8 cellular contexts compared by ENCODE assay signal in the genomic region with DNA sequence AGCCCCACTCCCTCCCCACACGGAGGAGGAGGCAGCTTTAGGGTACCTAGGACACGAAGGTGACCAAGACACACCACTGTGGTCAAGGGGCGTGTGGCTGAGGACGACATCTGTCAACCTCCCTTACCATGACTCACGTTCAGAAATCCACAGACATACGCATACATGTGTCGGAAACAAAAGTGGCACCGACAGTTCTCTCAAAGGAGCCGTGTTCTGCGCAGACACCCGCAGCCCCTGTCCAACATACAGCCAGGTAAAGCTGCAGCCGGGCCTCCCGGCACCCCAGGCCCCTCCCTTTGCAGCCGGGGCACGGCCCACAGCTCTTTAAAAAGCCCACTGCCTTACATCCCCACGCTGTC. TPM values are rescaled to one million over a fixed set of nuclear protein-coding genes. Genes with fewer than 3 reads are reported as not detected.
A peak's percentile ranks its signal among the peaks of the same experiment; 100 is the strongest.
DNase-seq lines count a peak whose midpoint lies in the region; ATAC-seq and TF ChIP-seq lines count a peak whose summit lies in the region.

No MANE protein-coding gene starts in this region.

- H3K36me3 Mint-ChIP-seq in activated CD8-positive, alpha-beta T cell treated with anti-CD3 and anti-CD28 coated beads, Interleukin-2, amount 10 ng/mL, durations not matched to agents 7 days and 5 days (ENCODE audit: low read depth) = no peaks in the 10 kb centered on the region

- H3K27ac ChIP-seq in left ventricle myocardium inferior (replicated peaks) = peak overlapping the region; percentile 51
- peak overlapping the region; percentile 63 to 85 for H3K27ac ChIP-seq in right atrium auricular region
- H3K27ac ChIP-seq in upper lobe of right lung = peak overlapping the region; percentile 14

- H3K4me1 ChIP-seq in left ventricle myocardium inferior (peaks cover 17% of the 10 kb centered on the region), right atrium auricular region (peaks cover 0 to 18% of the 10 kb centered on the region in 2 donors), upper lobe of right lung (peaks cover 12% of the 10 kb centered on the region)

- peaks cover 43% of the 10 kb centered on the region for H3K4me1 Mint-ChIP-seq in activated CD8-positive, alpha-beta T cell treated with anti-CD3 and anti-CD28 coated beads, Interleukin-2, amount 10 ng/mL, durations not matched to agents 7 days and 5 days (ENCODE audit: low read depth)

- H3K4me3 Mint-ChIP-seq in activated CD8-positive, alpha-beta T cell treated with anti-CD3 and anti-CD28 coated beads, Interleukin-2, amount 10 ng/mL, durations not matched to agents 7 days and 5 days = peak overlapping the region; percentile 86

- H3K9me3 ChIP-seq in left ventricle myocardium inferior (replicated peaks) (peaks cover 3% of the 10 kb centered on the region), right atrium auricular region (no peaks in the 10 kb centered on the region), upper lobe of right lung (no peaks in the 10 kb centered on the region)

- peaks cover 1% of the 10 kb centered on the region for H3K27me3 Mint-ChIP-seq in activated CD8-positive, alpha-beta T cell treated with anti-CD3 and anti-CD28 coated beads, Interleukin-2, amount 10 ng/mL, durations not matched to agents 7 days and 5 days (ENCODE audit: low read depth)

- POLR2A ChIA-PET in activated CD8-positive, alpha-beta T cell treated with anti-CD3 and anti-CD28 coated beads, Interleukin-2, amount 10 ng/mL, durations not matched to agents 7 days and 5 days (lab: Charles Lee) = interaction anchor here (0.9 to 3.7 kb wide), 4 partner anchors 14 to 62 kb away, joined by 3 to 20 read pairs (median 4); no protein-coding TSS in a partner anchor

- H3K27ac Mint-ChIP-seq in activated CD8-positive, alpha-beta T cell treated with anti-CD3 and anti-CD28 coated beads, Interleukin-2, amount 10 ng/mL, durations not matched to agents 7 days and 5 days = peak overlapping the region; percentile 98

- no peak for ATAC-seq in left ventricle myocardium superior
- peak; percentile 57 for ATAC-seq in activated CD8-positive, alpha-beta T cell treated with anti-CD3 and anti-CD28 coated beads, Interleukin-2, amount 10 ng/mL, durations not matched to agents 7 days and 5 days
- ATAC-seq in upper lobe of right lung = peak; percentile 7
- no peak for ATAC-seq in GM18505 (IDR thresholded peaks at IDR 0.05; ENCODE audit: unreplicated experiment)

- H3K27me3 ChIP-seq in left ventricle myocardium inferior (ENCODE audit: low read depth) (peaks cover 28% of the 10 kb centered on the region), right atrium auricular region (no peaks in the 10 kb centered on the region), upper lobe of right lung (no peaks in the 10 kb centered on the region)

- H3K9me3 Mint-ChIP-seq in activated CD8-positive, alpha-beta T cell treated with anti-CD3 and anti-CD28 coated beads, Interleukin-2, amount 10 ng/mL, durations not matched to agents 7 days and 5 days (ENCODE audit: insufficient read depth) = no peaks in the 10 kb centered on the region

- no peak for DNase-seq in left ventricle myocardium inferior
- DNase-seq in left ventricle myocardium superior = no peak
- peak; percentile 44 for DNase-seq in activated CD8-positive, alpha-beta T cell treated with anti-CD3 and anti-CD28 coated beads, Interleukin-2, amount 10 ng/mL, durations not matched to agents 7 days and 5 days
- DNase-seq in right atrium auricular region (ENCODE audit: low spot score) = no peak
- DNase-seq in upper lobe of right lung = no peak
- DNase-seq in NCI-H510A (lab: John Stamatoyannopoulos, UW) = no peak
- no peak for DNase-seq in GM19238 (ENCODE audit: insufficient read length, low spot score)

- H3K4me3 ChIP-seq in left ventricle myocardium inferior = peak overlapping the region; percentile 66
- peak overlapping the region; percentile 16 to 48 for H3K4me3 ChIP-seq in right atrium auricular region
- peak overlapping the region; percentile 39 for H3K4me3 ChIP-seq in upper lobe of right lung

- no peak for TF ChIP-seq CTCF in left ventricle myocardium inferior (IDR thresholded peaks at IDR 0.05; ENCODE audit: borderline replicate concordance)
- no peak for TF ChIP-seq CTCF in right atrium auricular region (IDR thresholded peaks at IDR 0.05)
- TF ChIP-seq CTCF in upper lobe of right lung (IDR thresholded peaks at IDR 0.05) = no peak

- TF ChIP-seq POLR2A in GM18505 (IDR thresholded peaks at IDR 0.05; ENCODE audit: borderline replicate concordance, extremely low read depth, insufficient read depth, insufficient read length) = no peak

- CTCF ChIA-PET in activated CD8-positive, alpha-beta T cell treated with anti-CD3 and anti-CD28 coated beads, Interleukin-2, amount 10 ng/mL, durations not matched to agents 7 days and 5 days (lab: Charles Lee) = interaction anchor here (0.9 to 3.2 kb wide), 5 partner anchors 10 to 65 kb away, joined by 3 to 47 read pairs (median 12); no protein-coding TSS in a partner anchor

- intact Hi-C loops in left ventricle myocardium inferior (cut with micrococcal nuclease) (no loop called here), left ventricle myocardium superior (cut with micrococcal nuclease) (no loop called here), upper lobe of right lung (cut with DNase I) (no loop called here)

- H3K36me3 ChIP-seq in left ventricle myocardium inferior (no peaks in the 10 kb centered on the region), right atrium auricular region (no peaks in the 10 kb centered on the region), upper lobe of right lung (no peaks in the 10 kb centered on the region)

RNA-seq across cellular contexts. Expression of a gene that starts 40.4 kb away (rescaled TPM):
- total RNA-seq in left ventricle myocardium inferior (11.7 TPM), left ventricle myocardium superior (11.6 TPM), right atrium auricular region (10 to 100 TPM; 11.8 to 12.6 TPM), upper lobe of right lung (38.8 TPM)
- 100 to 1,000 TPM in 1 of 2 experiments, 10 to 100 TPM in 1; 91.7 to 101 TPM for total RNA-seq in activated CD8-positive, alpha-beta T cell treated with anti-CD3 and anti-CD28 coated beads, Interleukin-2, amount 10 ng/mL, durations not matched to agents 7 days and 5 days

Comparison
In these comparisons a context has a peak if more than half of its experiments do, and no peak if none do; other contexts are left out.
1. H3K27ac ChIP-seq: peak in every context shown above with its lines; median percentile 74 in right atrium auricular region; 51 in left ventricle myocardium inferior; 14 in upper lobe of right lung.
2. ATAC-seq: peak in activated CD8-positive, alpha-beta T cell treated with anti-CD3 and anti-CD28 coated beads, Interleukin-2, amount 10 ng/mL, durations not matched to agents 7 days and 5 days (single experiment) and upper lobe of right lung (single experiment); none in left ventricle myocardium superior (single experiment) and GM18505 (single experiment).
3. Peak in every context shown above with its lines, with median percentiles within 50 percentile points of each other: H3K4me3 ChIP-seq.